19 cellular contexts compared by ENCODE assay signal in genomic region chr2:113838744-113839444, GRCh38. TPM values are rescaled to one million over a fixed set of nuclear protein-coding genes. Genes with fewer than 3 reads are reported as not detected.
DNase-seq lines count a peak whose midpoint lies in the region; ATAC-seq, FAIRE-seq and TF ChIP-seq lines count a peak whose summit lies in the region.
"Had no signal": no experiment of that assay in that cellular context is flagged by ENCODE, and none has a peak within 500 bp of the region (broad histone marks: within the 10 kb centered on the region; RNA-seq: fewer than 3 reads in every experiment).

No MANE protein-coding gene starts in this region.

- no peak overlapping the region for H2BK15ac ChIP-seq in IMR-90 (ENCODE audit: low read depth, low read length)

- H3K4me1 Mint-ChIP-seq in endodermal cell, result peaks cover 9% of the 10 kb centered on the region
- peaks cover 8% of the 10 kb centered on the region for H3K4me1 Mint-ChIP-seq in CD14-positive monocyte
- H3K4me1 Mint-ChIP-seq: CD4-positive, CD25-positive, alpha-beta regulatory T cell had no signal

- 13% methylated on average over 3 of the region's 3 CpGs for WGBS in HepG2 (ENCODE audit: low lambda C conversion rate)
- WGBS in right lobe of liver (ENCODE audit: insufficient coverage, low coverage, low lambda C conversion rate, missing lambda C conversion rate), result 94% methylated on average over 3 of the region's 3 CpGs
- no CpG with 5 or more reads among the region's 3 CpGs for WGBS in IMR-90 (ENCODE audit: extremely low coverage in 2 of 2, insufficient read length in 1 of 2), 2 experiments
- 86 to 94% methylated on average over 2 to 3 of the region's 3 CpGs for WGBS in endodermal cell (ENCODE audit: insufficient coverage in 1 of 2, insufficient read length in 1 of 2), 2 experiments

- H4K5ac ChIP-seq in IMR-90 (ENCODE audit: low read depth, low read length), result no peak overlapping the region

- BruUV-seq in HepG2 (replicated peaks; lab: Mats Ljungman, UMichigan) (no TSS peak), IMR-90 (replicated peaks; lab: Mats Ljungman, UMichigan) (no TSS peak)

- H3K27ac Mint-ChIP-seq in endodermal cell (no peak overlapping the region), CD14-positive monocyte (no peak overlapping the region)
- H3K27ac Mint-ChIP-seq: CD8-positive, alpha-beta T cell had no signal

- FAIRE-seq in HepG2 (lab: Jason Lieb, UNC) (no peak), frontal cortex (lab: Jason Lieb, UNC) (no peak)
- FAIRE-seq: GM12892, H1 had no signal

- H3K4ac ChIP-seq in IMR-90 (ENCODE audit: low read depth, low read length), result no peak overlapping the region

- H2AK9ac ChIP-seq in IMR-90 (replicated peaks; ENCODE audit: low read depth, low read length, poor library complexity), result peak overlapping the region; percentile 53

- no peaks in the 10 kb centered on the region for H3K79me2 ChIP-seq in HepG2 (ENCODE audit: insufficient read depth, low read length)

- H3K9me3 Mint-ChIP-seq in endodermal cell, result no peaks in the 10 kb centered on the region
- peaks cover 0 to 3% (median 0%) of the 10 kb centered on the region in 7 donors for H3K9me3 Mint-ChIP-seq in CD14-positive monocyte
- H3K9me3 Mint-ChIP-seq: CD4-positive, CD25-positive, alpha-beta regulatory T cell; CD8-positive, alpha-beta T cell had no signal

- TF ChIP-seq CTCF in HepG2 (CRISPR knock-in tag; IDR thresholded peaks at IDR 0.05), result no peak
- no peak for TF ChIP-seq CTCF in right lobe of liver (IDR thresholded peaks at IDR 0.05)
- TF ChIP-seq CTCF in IMR-90 (conservative IDR thresholded peaks at IDR 0.05; ENCODE audit: low read depth, low read length), result no peak
- TF ChIP-seq CTCF in endodermal cell (conservative IDR thresholded peaks at IDR 0.05), result peak; percentile 25
- TF ChIP-seq CTCF in CD14-positive monocyte (IDR thresholded peaks at IDR 0.05), result no peak

- H3K27me3 Mint-ChIP-seq in endodermal cell (ENCODE audit: insufficient read depth) (no peaks in the 10 kb centered on the region), CD14-positive monocyte (ENCODE audit: low read depth in 3 of 3) (peaks cover 0 to 4% (median 1%) of the 10 kb centered on the region in 3 donors)
- H3K27me3 Mint-ChIP-seq: CD4-positive, CD25-positive, alpha-beta regulatory T cell had no signal

- no peak for TF ChIP-seq RAD21 in HepG2 (CRISPR knock-in tag; IDR thresholded peaks at IDR 0.05)
- TF ChIP-seq RAD21 in IMR-90 (IDR thresholded peaks at IDR 0.05; ENCODE audit: low read length), result no peak

- H4K20me1 ChIP-seq in HepG2 (ENCODE audit: insufficient read depth, low read length), result no peaks in the 10 kb centered on the region
- no peaks in the 10 kb centered on the region for H4K20me1 ChIP-seq in IMR-90 (ENCODE audit: insufficient read depth, low read length)

- H3K9me3 ChIP-seq in HepG2 (ENCODE audit: low read length) (no peaks in the 10 kb centered on the region), right lobe of liver (no peaks in the 10 kb centered on the region), IMR-90 (ENCODE audit: control insufficient read depth, insufficient read depth, low read length) (no peaks in the 10 kb centered on the region), endodermal cell (ENCODE audit: control insufficient read depth, low read length) (no peaks in the 10 kb centered on the region)
- H3K9me3 ChIP-seq: Caco-2 had no signal

- TF ChIP-seq EP300 in HepG2 (IDR thresholded peaks at IDR 0.05; ENCODE audit: low read depth in 2 of 2, low read length in 2 of 2) (peak in 1 of 2 experiments; percentile 36; a peak in 1 of 4 replicates), HepG2 (CRISPR knock-in tag; IDR thresholded peaks at IDR 0.05; ENCODE audit: borderline replicate concordance) (peak; percentile 11; the same call in 1 of the 2 replicates)

- H4K8ac ChIP-seq in IMR-90 (ENCODE audit: low read depth in 2 of 2, low read length in 2 of 2), result no peak overlapping the region

- H3K36me3 ChIP-seq in HepG2 (replicated peaks in 1 of 2; ENCODE audit: control insufficient read depth in 1 of 2, insufficient read depth in 2 of 2, low read length in 2 of 2), result no peaks in the 10 kb centered on the region
- no peaks in the 10 kb centered on the region for H3K36me3 ChIP-seq in right lobe of liver
- H3K36me3 ChIP-seq in IMR-90 (ENCODE audit: control insufficient read depth, insufficient read depth, low read length), result no peaks in the 10 kb centered on the region
- H3K36me3 ChIP-seq in endodermal cell (ENCODE audit: control insufficient read depth, insufficient read depth, low read length), result no peaks in the 10 kb centered on the region

- intact Hi-C loops in HepG2 (cut with micrococcal nuclease; ENCODE audit: unreplicated experiment), result no loop called here
- intact Hi-C loops in right lobe of liver (cut with DNase I), result no loop called here
- intact Hi-C loops in IMR-90 (cut with micrococcal nuclease), result no loop called here
- intact Hi-C loops in CD14-positive monocyte (cut with micrococcal nuclease), result no loop called here

- H3K79me1 ChIP-seq in IMR-90 (ENCODE audit: low read depth in 1 of 2, low read length in 2 of 2), result no peaks in the 10 kb centered on the region

- H3K4me2 ChIP-seq in HepG2 (ENCODE audit: low read depth, low read length), result peak overlapping the region; percentile 67
- no peak overlapping the region for H3K4me2 ChIP-seq in IMR-90 (ENCODE audit: low read depth, low read length)

- H3K36me3 Mint-ChIP-seq in endodermal cell (ENCODE audit: low read depth) (no peaks in the 10 kb centered on the region), CD14-positive monocyte (no peaks in the 10 kb centered on the region)

- no peaks in the 10 kb centered on the region for H3K9me1 ChIP-seq in IMR-90 (ENCODE audit: insufficient read depth, low read length)

- H3K23ac ChIP-seq in IMR-90 (ENCODE audit: low read depth, low read length), result no peak overlapping the region

- no peak overlapping the region for H4K91ac ChIP-seq in IMR-90 (ENCODE audit: insufficient read depth, low read depth, low read length)

- TF ChIP-seq POLR2A in HepG2 (IDR thresholded peaks at IDR 0.05; ENCODE audit: insufficient read depth in 1 of 2, low read depth in 2 of 2, low read length in 2 of 2) (no peak), right lobe of liver (IDR thresholded peaks at IDR 0.05) (no peak), IMR-90 (IDR thresholded peaks at IDR 0.05; ENCODE audit: low read depth, low read length) (no peak)

- peaks cover 32% of the 10 kb centered on the region for H3K4me1 ChIP-seq in HepG2 (ENCODE audit: insufficient read depth, low read length)
- H3K4me1 ChIP-seq in right lobe of liver, result no peaks in the 10 kb centered on the region
- H3K4me1 ChIP-seq in IMR-90 (ENCODE audit: control insufficient read depth, insufficient read depth, low read length), result peaks cover 3% of the 10 kb centered on the region; the same call in 1 of the 2 replicates
- H3K4me1 ChIP-seq in endodermal cell (ENCODE audit: control insufficient read depth, insufficient read depth, low read length), result no peaks in the 10 kb centered on the region

- in situ Hi-C loops in HepG2 (cut with HindIII; ENCODE audit: extremely low pct_ligation_motif_present, low pct_unique_long_range_greater_than_20kb) (no loop called here), IMR-90 (cut with MboI; ENCODE audit: low sequenced_read_pairs) (no loop called here)

- H2AFZ ChIP-seq in HepG2 (ENCODE audit: low read length) (peak overlapping the region; percentile 61), IMR-90 (replicated peaks; ENCODE audit: low read length, poor library complexity) (no peak overlapping the region)
- H2AFZ ChIP-seq: GM23248 had no signal

- dilution Hi-C loops in IMR-90 (cut with HindIII; ENCODE audit: low sequenced_read_pairs, unreplicated experiment), result no loop called here

- no peak overlapping the region for H2AK5ac ChIP-seq in IMR-90 (ENCODE audit: low read depth, low read length)

- H3K27me3 ChIP-seq in HepG2 (ENCODE audit: control insufficient read depth in 1 of 2, insufficient read depth in 2 of 2, low read length in 2 of 2), result no peaks in the 10 kb centered on the region
- no peaks in the 10 kb centered on the region for H3K27me3 ChIP-seq in right lobe of liver
- H3K27me3 ChIP-seq in IMR-90 (ENCODE audit: control insufficient read depth, insufficient read depth, low read length), result no peaks in the 10 kb centered on the region
- no peaks in the 10 kb centered on the region for H3K27me3 ChIP-seq in endodermal cell (ENCODE audit: control insufficient read depth, insufficient read depth, low read length, poor library complexity, severe bottlenecking)

- ATAC-seq in HepG2, result peak; percentile 94
- no peak for ATAC-seq in right lobe of liver
- ATAC-seq in IMR-90 (ENCODE audit: low read depth), result no peak
- ATAC-seq in GM21423 (IDR thresholded peaks at IDR 0.05; ENCODE audit: unreplicated experiment), result no peak
- ATAC-seq: CD8-positive, alpha-beta T cell had no signal

- H3K18ac ChIP-seq in IMR-90 (ENCODE audit: low read depth, low read length), result no peak overlapping the region

- H3K9ac ChIP-seq in HepG2 (ENCODE audit: insufficient read depth, low read depth, low read length), result no peak overlapping the region
- H3K9ac ChIP-seq in IMR-90 (ENCODE audit: low read depth, low read length), result no peak overlapping the region
- no peak overlapping the region for H3K9ac ChIP-seq in endodermal cell (ENCODE audit: extremely low read depth, low read length, poor library complexity, severe bottlenecking)
- H3K9ac ChIP-seq: GM23248 had no signal

- H3K4me3 Mint-ChIP-seq in endodermal cell (no peak overlapping the region), CD14-positive monocyte (no peak overlapping the region)
- H3K4me3 Mint-ChIP-seq: CD4-positive, CD25-positive, alpha-beta regulatory T cell; CD8-positive, alpha-beta T cell had no signal

- peak overlapping the region in 2 of 3 experiments; percentile 8 to 26; a peak in 3 of 6 replicates for H3K4me3 ChIP-seq in HepG2 (replicated peaks in 1 of 3; ENCODE audit: insufficient read depth in 1 of 3, low read depth in 2 of 3, low read length in 3 of 3)
- no peak overlapping the region for H3K4me3 ChIP-seq in right lobe of liver
- H3K4me3 ChIP-seq in IMR-90 (ENCODE audit: insufficient read depth, low read depth, low read length), result no peak overlapping the region
- H3K4me3 ChIP-seq in endodermal cell (ENCODE audit: low read length), result no peak overlapping the region
- H3K4me3 ChIP-seq: GM23248 had no signal

- H2BK5ac ChIP-seq in IMR-90 (ENCODE audit: low read depth, low read length, poor library complexity, severe bottlenecking), result no peak overlapping the region

- no peak overlapping the region for H2BK120ac ChIP-seq in IMR-90 (ENCODE audit: low read depth, low read length)

- no peak overlapping the region for H3K14ac ChIP-seq in IMR-90 (replicated peaks; ENCODE audit: low read depth, low read length)

- no peak overlapping the region for H2BK20ac ChIP-seq in IMR-90 (ENCODE audit: low read depth, low read length)

- peak; percentile 44 for DNase-seq in HepG2 (ENCODE audit: low spot score)
- DNase-seq in right lobe of liver, result no peak
- no peak for DNase-seq in IMR-90
- DNase-seq in endodermal cell, result no peak
- no peak for DNase-seq in CD14-positive monocyte (ENCODE audit: low spot score)
- DNase-seq in frontal cortex (ENCODE audit: low spot score in 2 of 2), result no peak
- DNase-seq: C1 segment of cervical spinal cord; Caco-2; CD4-positive, CD25-positive, alpha-beta regulatory T cell; CD8-positive, alpha-beta T cell; DMS79; EL; GDM1; GM23248; H7; HCEC 1CT had no signal

- POLR2A ChIA-PET in HepG2 (lab: Yijun Ruan, JAX) (interaction anchor here (1.2 to 1.8 kb wide), 2 partner anchors 82 to 139 kb away, joined by 4 to 10 read pairs; partner anchors contain the start of gene SLC35F5), IMR-90 (lab: Charles Lee; ENCODE audit: unreplicated experiment) (no interaction called here)

- H3K27ac ChIP-seq in HepG2 (ENCODE audit: extremely low read length, insufficient read depth, low read length), result peak overlapping the region; percentile 37
- no peak overlapping the region for H3K27ac ChIP-seq in right lobe of liver
- no peak overlapping the region for H3K27ac ChIP-seq in IMR-90 (ENCODE audit: insufficient read depth, low read length)
- H3K27ac ChIP-seq in endodermal cell (ENCODE audit: low read depth, low read length), result no peak overlapping the region
- H3K27ac ChIP-seq: GM23248 had no signal

- H3K56ac ChIP-seq in IMR-90 (ENCODE audit: extremely low read depth, insufficient read depth, low read length), result no peak overlapping the region

- CTCF ChIA-PET in HepG2 (lab: Yijun Ruan, JAX; ENCODE audit: low intra/inter-chr PET ratio, low total read pairs), result no interaction called here
- CTCF ChIA-PET in IMR-90 (lab: Yijun Ruan, JAX), result no interaction called here

RNA-seq across cellular contexts. Expression of gene ACTR3, which starts 51.0 kb away (rescaled TPM):
- total RNA-seq in HepG2 (2016; rRNA removed; fragmentation: Illumina TruSeq; extraction: Trizol), result 225 and 321 TPM in 2 replicates
- 18.8 and 19.5 TPM in 2 replicates for total RNA-seq in HepG2 (2016; cell fraction: cytosol; rRNA removed; fragmentation: Illumina TruSeq; extraction: Trizol; ENCODE audit: low read depth)
- 228 and 315 TPM in 2 replicates for total RNA-seq in HepG2 (2016; cell fraction: insoluble cytoplasmic fraction; rRNA removed; fragmentation: Illumina TruSeq; extraction: Trizol)
- total RNA-seq in HepG2 (2016; cell fraction: membrane; rRNA removed; fragmentation: Illumina TruSeq; extraction: Trizol), result 52.2 and 56.6 TPM in 2 replicates
- total RNA-seq in HepG2 (2016; cell fraction: nucleus; rRNA removed; fragmentation: Illumina TruSeq; extraction: Trizol), result 127 and 131 TPM in 2 replicates
- polyA plus RNA-seq in HepG2 (2011; rRNA removed), result 97.1 and 123 TPM in 2 replicates
- 60.4 and 86.6 TPM in 2 replicates for polyA plus RNA-seq in HepG2 (2011; cell fraction: cytosol; rRNA removed)
- polyA plus RNA-seq in HepG2 (2011; cell fraction: nucleus; rRNA removed), result 31.1 and 37.9 TPM in 2 replicates
- 118 and 123 TPM in 2 replicates for polyA plus RNA-seq in HepG2 (2012)
- polyA plus RNA-seq in HepG2 (2016; cell fraction: cytosol; fragmentation: Illumina TruSeq; extraction: Trizol; ENCODE audit: low read depth), result 12.9 and 14.5 TPM in 2 replicates
- polyA plus RNA-seq in HepG2 (2016; cell fraction: insoluble cytoplasmic fraction; fragmentation: Illumina TruSeq; extraction: Trizol; ENCODE audit: low read depth), result 250 and 264 TPM in 2 replicates
- polyA plus RNA-seq in HepG2 (2016; cell fraction: membrane; fragmentation: Illumina TruSeq; extraction: Trizol; ENCODE audit: low read depth), result 26.5 and 26.8 TPM in 2 replicates
- polyA plus RNA-seq in HepG2 (2016; cell fraction: nucleus; fragmentation: Illumina TruSeq; extraction: Trizol; ENCODE audit: insufficient read depth, low read depth), result 96.6 and 101 TPM in 2 replicates
- 74.5 and 227 TPM in 2 replicates for polyA minus RNA-seq in HepG2 (2011; rRNA and poly(A)+ RNA removed; ENCODE audit: low replicate concordance)
- polyA minus RNA-seq in HepG2 (2011; cell fraction: cytosol; rRNA and poly(A)+ RNA removed), result 198 and 203 TPM in 2 replicates
- polyA minus RNA-seq in HepG2 (2011; cell fraction: nucleus; rRNA and poly(A)+ RNA removed), result 201 and 233 TPM in 2 replicates
- total RNA-seq in right lobe of liver, result 100 to 1,000 TPM in 1 of 6 experiments, 10 to 100 TPM in 5; 44.1 to 108 (median 66.2) TPM
- total RNA-seq in IMR-90 (2012; rRNA removed), result 307 and 645 TPM in 2 replicates
- polyA plus RNA-seq in IMR-90 (2012; rRNA removed), result 201 and 246 TPM in 2 replicates
- polyA plus RNA-seq in IMR-90 (2012; cell fraction: cytosol; rRNA removed), result 28.9 and 70.5 TPM in 2 replicates
- 8.1 and 74.7 TPM in 2 replicates for polyA plus RNA-seq in IMR-90 (2012; cell fraction: nucleus; rRNA removed; ENCODE audit: low replicate concordance)
- 100 to 1,000 TPM; 168 to 192 TPM for total RNA-seq in endodermal cell
- polyA plus RNA-seq in endodermal cell (2013, experiment 1 of 2), result 124 TPM
- 117 TPM for polyA plus RNA-seq in endodermal cell (2013, experiment 2 of 2)
- polyA plus RNA-seq in CD14-positive monocyte, result 100 to 1,000 TPM; 464 to 557 TPM
- 99.9 TPM for total RNA-seq in frontal cortex

Comparison
In these comparisons a context has a peak if more than half of its experiments do, and no peak if none do; other contexts are left out.
1. H3K4me3 ChIP-seq: peak in HepG2 (2 of 3); none in right lobe of liver (0 of 3), IMR-90 (single experiment) and endodermal cell (single experiment).